24 cellular contexts compared by ENCODE assay signal in the genomic region with DNA sequence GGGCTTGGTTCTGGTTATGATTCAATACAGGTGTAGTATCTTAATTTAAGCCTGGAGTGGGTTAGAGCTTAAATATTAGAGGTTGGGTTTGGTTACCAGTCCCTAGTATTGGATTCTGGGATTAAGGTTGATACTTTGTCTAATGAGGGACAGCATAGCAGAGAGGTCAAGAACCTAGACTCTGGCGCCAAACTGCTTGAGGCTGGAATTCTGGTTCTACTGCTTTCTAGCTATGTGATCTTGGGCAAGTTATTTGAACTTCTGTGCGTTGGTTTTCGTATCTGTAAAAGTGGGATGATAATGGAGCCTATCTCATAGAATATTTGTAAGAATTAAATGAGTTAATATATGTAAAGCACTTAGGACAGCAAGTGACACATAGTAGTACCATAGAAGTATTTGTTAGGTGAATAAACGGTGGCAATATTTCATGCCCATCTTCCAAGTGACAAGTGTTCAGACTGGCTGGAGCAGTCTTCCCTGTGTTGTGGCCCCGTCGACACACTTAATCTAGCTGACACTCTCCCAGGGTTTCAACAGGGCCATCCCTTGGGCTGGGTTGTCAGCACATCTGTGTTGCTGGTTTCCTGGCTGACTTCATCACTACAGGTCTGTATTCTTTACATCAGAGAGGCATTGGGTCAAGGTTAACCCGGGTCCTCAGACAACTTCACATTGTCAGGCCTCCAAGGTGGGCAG. TPM values are rescaled to one million over a fixed set of nuclear protein-coding genes. Genes with fewer than 3 reads are reported as not detected.
DNase-seq lines count a peak whose midpoint lies in the region; ATAC-seq and TF ChIP-seq lines count a peak whose summit lies in the region.
"Had no signal": no experiment of that assay in that cellular context is flagged by ENCODE, and none has a peak within 500 bp of the region (broad histone marks: within the 10 kb centered on the region; RNA-seq: fewer than 3 reads in every experiment).

No MANE protein-coding gene starts in this region.

- no peak for DNase-seq in stimulated activated naive CD8-positive, alpha-beta T cell treated with anti-CD3 and anti-CD28 coated beads, Interleukin-15, amount 100 ng/mL, for 72 hours
- DNase-seq in stimulated activated naive CD8-positive, alpha-beta T cell treated with anti-CD3 and anti-CD28 coated beads, Interleukin-15, Interleukin-2, amounts not matched to agents 100 U/mL and 50 U/mL, for 24 hours, result no peak
- no peak for DNase-seq in caudate nucleus (lab: John Stamatoyannopoulos, UW)
- no peak for DNase-seq in mesothelial cell of epicardium (ENCODE audit: low spot score in 2 of 2, unreplicated experiment in 2 of 2)
- no peak for DNase-seq in KG1 (lab: John Stamatoyannopoulos, UW)
- no peak for DNase-seq in NCI-H1694 (lab: John Stamatoyannopoulos, UW)
- DNase-seq: activated CD4-positive, CD25-positive, alpha-beta regulatory T cell; activated naive CD4-positive, alpha-beta T cell treated with anti-CD3 and anti-CD28 coated beads, Interleukin-2, amount 50 U/mL, for 16 hours; kidney glomerular epithelial cell; mesenchymal stem cell; MM.1S; NCI-H1436 treated with DMSO at 0.1 percent for 48 hours; NCI-H2171; NCI-H524; occipital lobe; RPMI8226; SK-N-SH; small intestine; stimulated activated naive CD4-positive, alpha-beta T cell treated with Interleukin-2 at 50 U/mL for 16 hours had no signal

- peaks cover 59% of the 10 kb centered on the region for H3K4me1 Mint-ChIP-seq in stimulated activated naive CD8-positive, alpha-beta T cell treated with anti-CD3 and anti-CD28 coated beads, Interleukin-15, amount 100 ng/mL, for 72 hours
- H3K4me1 Mint-ChIP-seq in mesothelial cell of epicardium, result peaks cover 49% of the 10 kb centered on the region

- peak overlapping the region; percentile 27 to 58 for H3K4me3 Mint-ChIP-seq in stimulated activated naive CD8-positive, alpha-beta T cell treated with anti-CD3 and anti-CD28 coated beads, Interleukin-15, amount 100 ng/mL, for 72 hours
- H3K4me3 Mint-ChIP-seq in mesothelial cell of epicardium, result no peak overlapping the region
- H3K4me3 Mint-ChIP-seq: IgD-negative memory B cell had no signal

- H3K36me3 Mint-ChIP-seq in mesothelial cell of epicardium, result no peaks in the 10 kb centered on the region

- no peak for TF ChIP-seq CTCF in mesothelial cell of epicardium (IDR thresholded peaks at IDR 0.05; ENCODE audit: unreplicated experiment)

- peak overlapping the region; percentile 81 for H3K27ac ChIP-seq in caudate nucleus (ENCODE audit: low read depth, low read length)
- H3K27ac ChIP-seq: coronary artery, upper lobe of left lung had no signal

- no peak for ATAC-seq in stimulated activated naive CD8-positive, alpha-beta T cell treated with anti-CD3 and anti-CD28 coated beads, Interleukin-15, amount 100 ng/mL, for 72 hours
- ATAC-seq in stimulated activated naive CD8-positive, alpha-beta T cell treated with anti-CD3 and anti-CD28 coated beads, Interleukin-15, Interleukin-2, amounts not matched to agents 100 U/mL and 50 U/mL, for 24 hours, result no peak
- ATAC-seq in GM19395 (IDR thresholded peaks at IDR 0.05; ENCODE audit: unreplicated experiment), result no peak
- ATAC-seq in HG02884 (IDR thresholded peaks at IDR 0.05; ENCODE audit: unreplicated experiment), result no peak

- H3K27ac Mint-ChIP-seq in stimulated activated naive CD8-positive, alpha-beta T cell treated with anti-CD3 and anti-CD28 coated beads, Interleukin-15, amount 100 ng/mL, for 72 hours, result peak overlapping the region in 1 of 2 donors; percentile 79
- H3K27ac Mint-ChIP-seq in mesothelial cell of epicardium, result peak overlapping the region; percentile 71

- peaks cover 13% of the 10 kb centered on the region for H3K27me3 Mint-ChIP-seq in stimulated activated naive CD8-positive, alpha-beta T cell treated with anti-CD3 and anti-CD28 coated beads, Interleukin-15, amount 100 ng/mL, for 72 hours
- no peaks in the 10 kb centered on the region for H3K27me3 Mint-ChIP-seq in mesothelial cell of epicardium (ENCODE audit: low read depth)
- H3K27me3 Mint-ChIP-seq: IgD-negative memory B cell had no signal

- no peaks in the 10 kb centered on the region for H3K9me3 Mint-ChIP-seq in stimulated activated naive CD8-positive, alpha-beta T cell treated with anti-CD3 and anti-CD28 coated beads, Interleukin-15, amount 100 ng/mL, for 72 hours
- H3K9me3 Mint-ChIP-seq in mesothelial cell of epicardium, result no peaks in the 10 kb centered on the region
- H3K9me3 Mint-ChIP-seq: IgD-negative memory B cell had no signal

RNA-seq across cellular contexts. Expression of a gene that starts 3.0 kb away (rescaled TPM):
- 0.11 to 0.51 TPM (median 0.29 TPM) in 3 replicates for total RNA-seq in mesothelial cell of epicardium
- total RNA-seq: occipital lobe had no signal

RNA-seq across cellular contexts. Expression of a gene that starts 16.5 kb away (rescaled TPM):
- total RNA-seq in mesothelial cell of epicardium, result 36.8 to 40.4 TPM (median 39.6 TPM) in 3 replicates

RNA-seq across cellular contexts. Expression of a gene that starts 36.4 kb away (rescaled TPM):
- 18.0 to 20.9 TPM (median 19.4 TPM) in 3 replicates for total RNA-seq in mesothelial cell of epicardium

RNA-seq across cellular contexts. Expression of a gene that starts 50.8 kb away (rescaled TPM):
- 25.3 to 27.7 TPM (median 27.0 TPM) in 3 replicates for total RNA-seq in mesothelial cell of epicardium
